ENCODE assay signal across 1 cellular context in genomic region chr7:108103566-108104298, GRCh38.
A peak's percentile ranks its signal among the peaks of the same experiment; 100 is the strongest.
TF ChIP-seq lines count a peak whose summit lies in the region.

No MANE protein-coding gene starts in this region.

TF ChIP-seq in K562, 482 proteins besides CTCF, POLR2A, EP300 and RAD21 (continued from another document and continues in another):
- no peak for TF ChIP-seq ID3 (CRISPR knock-in tag; IDR thresholded peaks at IDR 0.05)
- TF ChIP-seq ID3 (tag; IDR thresholded peaks at IDR 0.05) = no peak
- no peak for TF ChIP-seq ZBTB8A (IDR thresholded peaks at IDR 0.05; ENCODE audit: partially characterized antibody)
- TF ChIP-seq ZNF699 (CRISPR knock-in tag; IDR thresholded peaks at IDR 0.05; ENCODE audit: insufficient replicate concordance) = no peak
- TF ChIP-seq NFIC (IDR thresholded peaks at IDR 0.05) = no peak
- TF ChIP-seq ZKSCAN3 (CRISPR knock-in tag; IDR thresholded peaks at IDR 0.05) = no peak
- TF ChIP-seq BRCA1 (IDR thresholded peaks at IDR 0.05) = no peak
- TF ChIP-seq BRCA1 (CRISPR knock-in tag; IDR thresholded peaks at IDR 0.05) = no peak
- no peak for TF ChIP-seq ZBTB12 (CRISPR knock-in tag; IDR thresholded peaks at IDR 0.05)
- no peak for TF ChIP-seq HNRNPK (IDR thresholded peaks at IDR 0.05; ENCODE audit: low read depth, low read length, poor library complexity, severe bottlenecking)
- no peak for TF ChIP-seq MCM2 (IDR thresholded peaks at IDR 0.05; ENCODE audit: low read depth)
- peak; percentile 86 for TF ChIP-seq FOSL1 (tag; conservative IDR thresholded peaks at IDR 0.05)
- TF ChIP-seq DPF2 (IDR thresholded peaks at IDR 0.05) = peak; percentile 85
- TF ChIP-seq HNRNPUL1 (IDR thresholded peaks at IDR 0.05; ENCODE audit: low read length) = no peak
- TF ChIP-seq ZBTB34 (CRISPR knock-in tag; IDR thresholded peaks at IDR 0.05) = no peak
- no peak for TF ChIP-seq ZBTB40 (IDR thresholded peaks at IDR 0.05)
- TF ChIP-seq ZBTB40 (CRISPR knock-in tag; IDR thresholded peaks at IDR 0.05) = no peak
- no peak for TF ChIP-seq CLOCK (CRISPR knock-in tag; IDR thresholded peaks at IDR 0.05; ENCODE audit: borderline replicate concordance)
- TF ChIP-seq MITF (IDR thresholded peaks at IDR 0.05) = no peak
- no peak for TF ChIP-seq SUPT5H (IDR thresholded peaks at IDR 0.05)
- 0 out of 2 replicates have a peak, but pooled peaks have one; percentile 14 for TF ChIP-seq DEAF1 (CRISPR knock-in tag; IDR thresholded peaks at IDR 0.05)
- TF ChIP-seq TCF7L2 (IDR thresholded peaks at IDR 0.05; ENCODE audit: low read depth, low read length) = no peak
- no peak for TF ChIP-seq POU5F1 (IDR thresholded peaks at IDR 0.05; ENCODE audit: borderline replicate concordance, low read depth, low read length, partially characterized antibody)
- no peak for TF ChIP-seq ZNF436 (CRISPR knock-in tag; IDR thresholded peaks at IDR 0.05)
- TF ChIP-seq HCFC1 (IDR thresholded peaks at IDR 0.05; ENCODE audit: low read depth, low read length) = no peak
- TF ChIP-seq MLX (CRISPR knock-in tag; conservative IDR thresholded peaks at IDR 0.05) = no peak
- 0 out of 2 replicates have a peak, but pooled peaks have one; percentile 62 for TF ChIP-seq CBX5 (IDR thresholded peaks at IDR 0.05; ENCODE audit: borderline replicate concordance, low read depth)
- TF ChIP-seq SREBF1 (IDR thresholded peaks at IDR 0.05; ENCODE audit: borderline replicate concordance, low read depth, low read length) = no peak
- TF ChIP-seq KAT2B (IDR thresholded peaks at IDR 0.05; ENCODE audit: low read depth, low read length) = no peak
- TF ChIP-seq ZNF395 (CRISPR knock-in tag; IDR thresholded peaks at IDR 0.05) = no peak
- TF ChIP-seq ARHGAP35 (IDR thresholded peaks at IDR 0.05; ENCODE audit: partially characterized antibody) = no peak
- TF ChIP-seq MYBL2 (IDR thresholded peaks at IDR 0.05; ENCODE audit: low read depth) = no peak; the same call in 1 of the 2 replicates
- TF ChIP-seq MYBL2 (CRISPR knock-in tag; IDR thresholded peaks at IDR 0.05; ENCODE audit: borderline replicate concordance) = no peak
- peak; percentile 15 for TF ChIP-seq TBP (optimal IDR thresholded peaks at IDR 0.05; ENCODE audit: low read depth, low read length)
- TF ChIP-seq IRF2 (CRISPR knock-in tag; IDR thresholded peaks at IDR 0.05) = no peak
- TF ChIP-seq NONO (IDR thresholded peaks at IDR 0.05; ENCODE audit: low read depth in 2 of 2, low read length in 1 of 2) = no peak
- TF ChIP-seq GATAD2B (IDR thresholded peaks at IDR 0.05; ENCODE audit: borderline replicate concordance) = 0 out of 2 replicates have a peak, but pooled peaks have one; percentile 36
